In the genomic region with DNA sequence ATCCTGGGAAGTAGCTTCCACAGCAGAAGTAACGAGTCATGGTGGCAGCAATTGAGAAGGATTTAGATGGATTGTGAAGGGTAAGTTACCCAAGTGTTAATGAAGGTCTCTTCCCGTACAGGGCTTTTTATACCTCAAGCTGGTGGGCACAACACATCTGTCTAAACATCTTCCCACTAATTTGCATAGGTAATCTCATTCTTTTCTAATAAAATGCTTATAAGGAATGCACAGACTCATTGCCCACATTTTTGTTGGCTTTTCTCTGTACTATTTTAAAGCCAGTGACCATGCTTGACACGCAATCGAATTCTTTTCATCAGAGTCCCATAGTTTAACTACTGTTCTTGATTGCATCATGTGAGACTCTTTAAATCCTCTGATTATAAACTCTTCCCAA, we compare ENCODE assay signal across 5 cellular contexts.
"Had no signal": no experiment of that assay in that cellular context is flagged by ENCODE, and none has a peak within 500 bp of the region (broad histone marks: within the 10 kb centered on the region; RNA-seq: fewer than 3 reads in every experiment).

TSS of gene KRTAP7-1 (minus strand) at position 101 of the 400 bp plus-strand sequence. CDS start at position 40, 61 bp downstream.

- ATAC-seq: HepG2, K562 had no signal

- DNase-seq: IMR-90, KBM-7, KG1 had no signal
